Comparison of ENCODE assay signal across 8 cellular contexts in genomic region chr6:2841264-2842138, GRCh38. TPM values are rescaled to one million over a fixed set of nuclear protein-coding genes. Genes with fewer than 3 reads are reported as not detected.
DNase-seq lines count a peak whose midpoint lies in the region; ATAC-seq lines count a peak whose summit lies in the region.

Gene SERPINB1 (minus strand): TSS chr6:2841863. CDS start chr6:2840586, 1,277 bp downstream.

- ATAC-seq in GM18502 (IDR thresholded peaks at IDR 0.05; ENCODE audit: poor library complexity, unreplicated experiment) (peak; percentile 68), HG03095 (IDR thresholded peaks at IDR 0.05; ENCODE audit: unreplicated experiment) (peak; percentile 48), left colon (peak; percentile 82), GM18870 (IDR thresholded peaks at IDR 0.05; ENCODE audit: unreplicated experiment) (no peak)

- peak within 1 kb of the TSS; percentile 91 for H3K27ac Mint-ChIP-seq in activated CD4-positive, alpha-beta T cell treated with anti-CD3 and anti-CD28 coated beads, Interleukin-2, amount 10 ng/mL, durations not matched to agents 7 days and 5 days

- H3K36me3 Mint-ChIP-seq in activated CD4-positive, alpha-beta T cell treated with anti-CD3 and anti-CD28 coated beads, Interleukin-2, amount 10 ng/mL, durations not matched to agents 7 days and 5 days (ENCODE audit: low read depth) = peaks cover 38% of the 10 kb centered on the region

- intact Hi-C loops in left colon (cut with DNase I, micrococcal nuclease) = loop anchor here in 1 of 2 donors (10.0 kb wide), 1 partner anchor 47 kb away; no protein-coding TSS in a partner anchor

- POLR2A ChIA-PET in activated CD4-positive, alpha-beta T cell treated with anti-CD3 and anti-CD28 coated beads, Interleukin-2, amount 10 ng/mL, durations not matched to agents 7 days and 5 days (lab: Charles Lee) = interaction anchor here (0.9 to 1.8 kb wide), 6 partner anchors 23 to 148 kb away, joined by 3 to 11 read pairs (median 5); no protein-coding TSS in a partner anchor

- DNase-seq in NCI-H524 (lab: John Stamatoyannopoulos, UW) = peak; percentile 80 to 86
- DNase-seq in activated CD4-positive, alpha-beta T cell treated with anti-CD3 and anti-CD28 coated beads, Interleukin-2, amount 10 ng/mL, durations not matched to agents 7 days and 5 days = peak; percentile 77
- peak; percentile 96 for DNase-seq in dedifferentiated amniotic fluid mesenchymal stem cell (ENCODE audit: extremely low spot score)
- DNase-seq in left colon = peak; percentile 95 to 96
- peak in 3 of 4 experiments; percentile 48 to 83 (median 63) for DNase-seq in stimulated activated CD4-positive, alpha-beta T cell treated with anti-CD3 and anti-CD28 coated beads, Interleukin-1b, Interleukin-23, amount 100 ng/mL, for 24 hours (ENCODE audit: low read depth in 4 of 4, low spot score in 1 of 4)

- H3K27me3 Mint-ChIP-seq in activated CD4-positive, alpha-beta T cell treated with anti-CD3 and anti-CD28 coated beads, Interleukin-2, amount 10 ng/mL, durations not matched to agents 7 days and 5 days = no peaks in the 10 kb centered on the region

- peaks cover 68% of the 10 kb centered on the region for H3K4me1 Mint-ChIP-seq in activated CD4-positive, alpha-beta T cell treated with anti-CD3 and anti-CD28 coated beads, Interleukin-2, amount 10 ng/mL, durations not matched to agents 7 days and 5 days

- CTCF ChIA-PET in activated CD4-positive, alpha-beta T cell treated with anti-CD3 and anti-CD28 coated beads, Interleukin-2, amount 10 ng/mL, durations not matched to agents 7 days and 5 days (lab: Charles Lee) = interaction anchor here (0.7 to 3.1 kb wide), 16 partner anchors 9 to 160 kb away, joined by 3 to 12 read pairs (median 4); partner anchors contain the start of genes SERPINB9 and WRNIP1

- H3K9me3 Mint-ChIP-seq in activated CD4-positive, alpha-beta T cell treated with anti-CD3 and anti-CD28 coated beads, Interleukin-2, amount 10 ng/mL, durations not matched to agents 7 days and 5 days = no peaks in the 10 kb centered on the region

- H3K4me3 Mint-ChIP-seq in activated CD4-positive, alpha-beta T cell treated with anti-CD3 and anti-CD28 coated beads, Interleukin-2, amount 10 ng/mL, durations not matched to agents 7 days and 5 days = peak within 1 kb of the TSS; percentile 86

RNA-seq across cellular contexts. Expression of gene SERPINB1, which starts in this region (rescaled TPM):
- total RNA-seq in activated CD4-positive, alpha-beta T cell treated with anti-CD3 and anti-CD28 coated beads, Interleukin-2, amount 10 ng/mL, durations not matched to agents 7 days and 5 days = 10 to 100 TPM; 62.8 to 72.8 TPM
- total RNA-seq in left colon = 100 to 1,000 TPM; 168 to 208 TPM
